In genomic region chr18:15198116-15198389, GRCh38 we compare ENCODE assay signal across 1 cellular context.
TF ChIP-seq lines count a peak whose summit lies in the region.

No MANE protein-coding gene starts in this region.

TF ChIP-seq in GM23338, 12 proteins besides CTCF, POLR2A, EP300 and RAD21 (continued from another document):
- no peak for TF ChIP-seq REST (IDR thresholded peaks at IDR 0.05; ENCODE audit: unreplicated experiment)
